In genomic region chr22:36318442-36318841, GRCh38 we compare ENCODE assay signal across 18 cellular contexts.
DNase-seq lines count a peak whose midpoint lies in the region; ATAC-seq and TF ChIP-seq lines count a peak whose summit lies in the region.
"Had no signal": no experiment of that assay in that cellular context is flagged by ENCODE, and none has a peak within 500 bp of the region (broad histone marks: within the 10 kb centered on the region; RNA-seq: fewer than 3 reads in every experiment).

No MANE protein-coding gene starts in this region.

- H3K9me3 Mint-ChIP-seq in MCF 10A (ENCODE audit: unreplicated experiment), result no peaks in the 10 kb centered on the region
- H3K9me3 Mint-ChIP-seq: stimulated activated memory B cell treated with anti-CD40 and anti-IgM and Interleukin-4, amounts not matched to agents 10 μg/mL and 1 μg/mL and 100 μg/mL, for 72 hours had no signal

- peaks cover 93% of the 10 kb centered on the region for H3K36me3 Mint-ChIP-seq in MCF 10A (ENCODE audit: insufficient read depth, unreplicated experiment)

- no peaks in the 10 kb centered on the region for H3K27me3 Mint-ChIP-seq in MCF 10A (ENCODE audit: insufficient read depth, unreplicated experiment)
- H3K27me3 Mint-ChIP-seq: stimulated activated memory B cell treated with anti-CD40 and anti-IgM and Interleukin-4, amounts not matched to agents 10 μg/mL and 1 μg/mL and 100 μg/mL, for 72 hours had no signal

- H3K36me3 ChIP-seq in breast epithelium (peaks cover 24% of the 10 kb centered on the region), mammary epithelial cell (ENCODE audit: insufficient read depth, low read length) (peaks cover 79% of the 10 kb centered on the region), osteoblast (ENCODE audit: insufficient read depth, low read length) (peaks cover 96% of the 10 kb centered on the region), upper lobe of left lung (peaks cover 71 to 98% (median 91%) of the 10 kb centered on the region in 4 donors)

- BruUV-seq in MCF 10A (replicated peaks; lab: Mats Ljungman, UMichigan), result no TSS peak
- BruUV-seq in mammary epithelial cell (replicated peaks; lab: Mats Ljungman, UMichigan), result no TSS peak

- dilution Hi-C loops in mammary epithelial cell (cut with HindIII; ENCODE audit: low sequenced_read_pairs), result no loop called here

- H3K9me3 ChIP-seq in breast epithelium, result no peaks in the 10 kb centered on the region
- H3K9me3 ChIP-seq in mammary epithelial cell (replicated peaks; ENCODE audit: insufficient read depth, low read length), result no peaks in the 10 kb centered on the region
- no peaks in the 10 kb centered on the region for H3K9me3 ChIP-seq in osteoblast (ENCODE audit: low read depth, low read length)
- no peaks in the 10 kb centered on the region for H3K9me3 ChIP-seq in upper lobe of left lung
- H3K9me3 ChIP-seq: pancreas had no signal

- H4K20me1 ChIP-seq in mammary epithelial cell (ENCODE audit: insufficient read depth, low read length), result no peaks in the 10 kb centered on the region
- peaks cover 42% of the 10 kb centered on the region for H4K20me1 ChIP-seq in osteoblast (ENCODE audit: insufficient read depth, low read length)

- peaks cover 93% of the 10 kb centered on the region for H3K79me2 ChIP-seq in mammary epithelial cell (ENCODE audit: insufficient read depth, low read length)
- H3K79me2 ChIP-seq in osteoblast (ENCODE audit: insufficient read depth, low read length), result peaks cover 88% of the 10 kb centered on the region

- H3K4me1 Mint-ChIP-seq in MCF 10A (ENCODE audit: insufficient read depth, unreplicated experiment), result no peaks in the 10 kb centered on the region

- TF ChIP-seq CTCF in breast epithelium (IDR thresholded peaks at IDR 0.05) (no peak), MCF 10A (IDR thresholded peaks at IDR 0.05; ENCODE audit: unreplicated experiment) (no peak), mammary epithelial cell (conservative IDR thresholded peaks at IDR 0.05 in 1 of 2, IDR thresholded peaks at IDR 0.05 in 1 of 2; ENCODE audit: extremely low read depth in 1 of 2, insufficient read depth in 1 of 2, low read depth in 1 of 2, low read length in 2 of 2) (no peak), osteoblast (IDR thresholded peaks at IDR 0.05; ENCODE audit: extremely low read depth, low read depth, low read length) (no peak), upper lobe of left lung (IDR thresholded peaks at IDR 0.05) (no peak)

- WGBS in mammary epithelial cell (ENCODE audit: low coverage, missing lambda C conversion rate), result 79% methylated on average over 5 of the region's 12 CpGs
- WGBS in upper lobe of left lung, 2 donors, result 88 to 93% methylated on average over 9 to 12 of the region's 12 CpGs

- no peak for TF ChIP-seq EP300 in upper lobe of left lung (IDR thresholded peaks at IDR 0.05)

- CTCF ChIA-PET in MCF 10A (lab: Yijun Ruan, JAX), result interaction anchor here (1.6 kb wide), 1 partner anchor 151 kb away, joined by 7 read pairs; no protein-coding TSS in a partner anchor
- CTCF ChIA-PET in mammary epithelial cell (lab: Charles Lee; ENCODE audit: low non-redundant PET), result no interaction called here

- POLR2A ChIA-PET in MCF 10A (lab: Yijun Ruan, JAX), result interaction anchor here (1.0 to 1.4 kb wide), 2 partner anchors 13 to 21 kb away, joined by 3 read pairs; no protein-coding TSS in a partner anchor

- DNase-seq in breast epithelium (ENCODE audit: low spot score in 2 of 2), result no peak
- DNase-seq in MCF 10A (ENCODE audit: unreplicated experiment), result no peak
- DNase-seq in mammary epithelial cell, result no peak
- DNase-seq in osteoblast (ENCODE audit: insufficient read length, low spot score, missing footprints), result peak; percentile 53
- DNase-seq in upper lobe of left lung, result no peak
- DNase-seq in GDM1 (lab: John Stamatoyannopoulos, UW), result no peak
- no peak for DNase-seq in cortex of kidney (lab: John Stamatoyannopoulos, UW)
- DNase-seq: amniotic stem cell, COR-L47, EL, NCI-H1417, NCI-H2171, OCI-M1, T1000 had no signal

- H3K4me2 ChIP-seq in mammary epithelial cell (ENCODE audit: insufficient read depth, low read depth, low read length), result no peak overlapping the region
- no peak overlapping the region for H3K4me2 ChIP-seq in osteoblast (ENCODE audit: insufficient read depth, low read length)

- no peak overlapping the region for H3K9ac ChIP-seq in mammary epithelial cell (ENCODE audit: insufficient read depth, low read length)

- peaks cover 6 to 8% of the 10 kb centered on the region in 2 donors for H3K4me1 ChIP-seq in breast epithelium
- peaks cover 13% of the 10 kb centered on the region for H3K4me1 ChIP-seq in mammary epithelial cell (ENCODE audit: insufficient read depth, low read length)
- H3K4me1 ChIP-seq in osteoblast (ENCODE audit: insufficient read depth, low read length), result peaks cover 2% of the 10 kb centered on the region
- peaks cover 9 to 31% (median 28%) of the 10 kb centered on the region in 4 donors for H3K4me1 ChIP-seq in upper lobe of left lung
- H3K4me1 ChIP-seq: foreskin keratinocyte had no signal

- H2AFZ ChIP-seq in mammary epithelial cell (ENCODE audit: low read depth, low read length), result no peak overlapping the region
- H2AFZ ChIP-seq in osteoblast (ENCODE audit: low read length), result no peak overlapping the region

- no peak overlapping the region for H3K27ac Mint-ChIP-seq in MCF 10A (ENCODE audit: low read depth, unreplicated experiment)

- ATAC-seq in upper lobe of left lung (ENCODE audit: low FRiP score in 2 of 2) (no peak), HG03045 (IDR thresholded peaks at IDR 0.05; ENCODE audit: unreplicated experiment) (no peak)
- ATAC-seq: stimulated activated memory B cell treated with anti-CD40 and anti-IgM and Interleukin-4, amounts not matched to agents 10 μg/mL and 1 μg/mL and 100 μg/mL, for 72 hours had no signal

- in situ Hi-C loops in mammary epithelial cell (cut with MboI; ENCODE audit: low sequenced_read_pairs in 2 of 2), result no loop called here

- H3K4me3 ChIP-seq in breast epithelium, result no peak overlapping the region
- no peak overlapping the region for H3K4me3 ChIP-seq in mammary epithelial cell (replicated peaks in 1 of 3; ENCODE audit: insufficient read depth in 1 of 3, low read depth in 2 of 3, low read length in 3 of 3)
- no peak overlapping the region for H3K4me3 ChIP-seq in osteoblast (ENCODE audit: insufficient read depth, low read length)
- H3K4me3 ChIP-seq in upper lobe of left lung, result no peak overlapping the region
- H3K4me3 ChIP-seq: pancreas had no signal

- intact Hi-C loops in breast epithelium (cut with DNase I; ENCODE audit: low total_unique reads), result no loop called here
- intact Hi-C loops in MCF 10A (cut with micrococcal nuclease), result no loop called here
- intact Hi-C loops in mammary epithelial cell (cut with micrococcal nuclease), result loop anchor here (1.0 kb wide), 1 partner anchor 13 kb away; no protein-coding TSS in a partner anchor

- H3K27me3 ChIP-seq in breast epithelium (no peaks in the 10 kb centered on the region), mammary epithelial cell (ENCODE audit: insufficient read depth, low read length) (no peaks in the 10 kb centered on the region), osteoblast (ENCODE audit: insufficient read depth, low read length) (no peaks in the 10 kb centered on the region), upper lobe of left lung (no peaks in the 10 kb centered on the region)
- H3K27me3 ChIP-seq: foreskin keratinocyte, pancreas had no signal

- no peak overlapping the region for H3K4me3 Mint-ChIP-seq in MCF 10A (ENCODE audit: unreplicated experiment)
- H3K4me3 Mint-ChIP-seq: stimulated activated memory B cell treated with anti-CD40 and anti-IgM and Interleukin-4, amounts not matched to agents 10 μg/mL and 1 μg/mL and 100 μg/mL, for 72 hours had no signal

- H3K27ac ChIP-seq in breast epithelium (peak overlapping the region; percentile 52 to 75), mammary epithelial cell (ENCODE audit: insufficient read depth, low read depth, low read length) (peak overlapping the region; percentile 15), osteoblast (ENCODE audit: low read depth, low read length) (peak overlapping the region; percentile 50), upper lobe of left lung (peak overlapping the region in 3 of 4 donors; percentile 28 to 93 (median 91))
- H3K27ac ChIP-seq: foreskin keratinocyte, pancreas had no signal

- TF ChIP-seq POLR2A in breast epithelium (IDR thresholded peaks at IDR 0.05) (no peak), upper lobe of left lung (IDR thresholded peaks at IDR 0.05) (no peak)

Comparison
In these comparisons a context has a peak if more than half of its experiments do, and no peak if none do; other contexts are left out.
1. H3K27ac ChIP-seq: peak in every context shown above with its lines; median percentile 91 in upper lobe of left lung; 64 in breast epithelium; 50 in osteoblast; 15 in mammary epithelial cell.